10 cellular contexts compared by ENCODE assay signal in genomic region chr4:101334963-101335572, GRCh38. TPM values are rescaled to one million over a fixed set of nuclear protein-coding genes. Genes with fewer than 3 reads are reported as not detected.
A peak's percentile ranks its signal among the peaks of the same experiment; 100 is the strongest.
DNase-seq lines count a peak whose midpoint lies in the region; ATAC-seq, FAIRE-seq and TF ChIP-seq lines count a peak whose summit lies in the region.
"Had no signal": no experiment of that assay in that cellular context is flagged by ENCODE, and none has a peak within 500 bp of the region (broad histone marks: within the 10 kb centered on the region; RNA-seq: fewer than 3 reads in every experiment).

No MANE protein-coding gene starts in this region.

- intact Hi-C loops in body of pancreas (cut with DNase I), result no loop called here

- ATAC-seq in GM19397 (IDR thresholded peaks at IDR 0.05; ENCODE audit: unreplicated experiment) (peak; percentile 60), HG03135 (IDR thresholded peaks at IDR 0.05; ENCODE audit: unreplicated experiment) (peak; percentile 73), body of pancreas (peak; percentile 68), HG03108 (IDR thresholded peaks at IDR 0.05; ENCODE audit: unreplicated experiment) (no peak)

- H3K9me3 ChIP-seq in body of pancreas, result no peaks in the 10 kb centered on the region

- no peak overlapping the region for H3K4me3 ChIP-seq in body of pancreas

- TF ChIP-seq POLR2A in GM12891 (IDR thresholded peaks at IDR 0.05; ENCODE audit: low read depth, low read length) (no peak), body of pancreas (IDR thresholded peaks at IDR 0.05) (no peak), H54 (IDR thresholded peaks at IDR 0.05; ENCODE audit: low read depth, low read length) (no peak)

- H3K4me1 ChIP-seq in body of pancreas, result peaks cover 16% of the 10 kb centered on the region

- FAIRE-seq in GM12891 (lab: Jason Lieb, UNC) (peak; percentile 31), H54 (lab: Jason Lieb, UNC) (no peak)

- DNase-seq in GM12891 (ENCODE audit: insufficient read length, low spot score) (no peak), body of pancreas (peak in 1 of 4 donors; percentile 11), HEK293T (ENCODE audit: extremely low spot score) (no peak), H54 (ENCODE audit: insufficient read length, low spot score) (no peak), amygdala (lab: John Stamatoyannopoulos, UW) (no peak)
- DNase-seq: effector CD4-positive, alpha-beta T cell; GOT3 had no signal

- 34 to 37% methylated on average over 6 of the region's 6 CpGs for WGBS in body of pancreas, 2 donors

- H3K27me3 ChIP-seq in body of pancreas, result no peaks in the 10 kb centered on the region

- POLR2A ChIA-PET in HEK293T (lab: Yijun Ruan, JAX), result no interaction called here

- CTCF ChIA-PET in HEK293T (lab: Yijun Ruan, JAX), result no interaction called here

- H3K36me3 ChIP-seq in body of pancreas (replicated peaks in 1 of 2; ENCODE audit: insufficient read depth in 1 of 2, low read depth in 2 of 2), result no peaks in the 10 kb centered on the region

- TF ChIP-seq CTCF in body of pancreas (IDR thresholded peaks at IDR 0.05), result no peak

- H3K27ac ChIP-seq in body of pancreas, result no peak overlapping the region

TF ChIP-seq in GM12891, 5 proteins besides CTCF, POLR2A, EP300 and RAD21:
- no peak for TF ChIP-seq POU2F2 (IDR thresholded peaks at IDR 0.05; ENCODE audit: low read depth, low read length)
- TF ChIP-seq POLR2AphosphoS5 (IDR thresholded peaks at IDR 0.05; ENCODE audit: low read depth, low read length), result no peak
- TF ChIP-seq TAF1 (IDR thresholded peaks at IDR 0.05; ENCODE audit: low read depth, low read length), result no peak
- no peak for TF ChIP-seq SPI1 (IDR thresholded peaks at IDR 0.05; ENCODE audit: low read depth, low read length)
- TF ChIP-seq PAX5 (IDR thresholded peaks at IDR 0.05; ENCODE audit: insufficient read depth, low read length, severe bottlenecking), result no peak

TF ChIP-seq in HEK293T, 16 proteins besides CTCF, POLR2A, EP300 and RAD21:
- TF ChIP-seq PKNOX1 (IDR thresholded peaks at IDR 0.05) (no peak), TARDBP (IDR thresholded peaks at IDR 0.05) (no peak), ELF4 (IDR thresholded peaks at IDR 0.05) (no peak), BHLHE40 (IDR thresholded peaks at IDR 0.05; ENCODE audit: borderline replicate concordance) (no peak), ARNT (IDR thresholded peaks at IDR 0.05) (no peak), HDGF (IDR thresholded peaks at IDR 0.05; ENCODE audit: borderline replicate concordance) (no peak), L3MBTL2 (conservative IDR thresholded peaks at IDR 0.05) (no peak), FOXA1 (IDR thresholded peaks at IDR 0.05) (no peak), FOXK2 (IDR thresholded peaks at IDR 0.05) (no peak)

RNA-seq across cellular contexts. Expression of gene PPP3CA, which starts 12.3 kb away (rescaled TPM):
- polyA plus RNA-seq in GM12891 (2012; ENCODE audit: low read depth, missing spikeins), result 3.6 TPM
- total RNA-seq in body of pancreas, result 10 to 100 TPM; 13.7 to 20.8 TPM
